Comparison of ENCODE assay signal across 12 cellular contexts in genomic region chr15:79640206-79640605, GRCh38.
A peak's percentile ranks its signal among the peaks of the same experiment; 100 is the strongest.
DNase-seq lines count a peak whose midpoint lies in the region; ATAC-seq and TF ChIP-seq lines count a peak whose summit lies in the region.
"Had no signal": no experiment of that assay in that cellular context is flagged by ENCODE, and none has a peak within 500 bp of the region (broad histone marks: within the 10 kb centered on the region; RNA-seq: fewer than 3 reads in every experiment).

No MANE protein-coding gene starts in this region.

- intact Hi-C loops in PC-3 (cut with micrococcal nuclease) (no loop called here), colonic mucosa (cut with DNase I) (no loop called here)

- no peaks in the 10 kb centered on the region for H3F3A ChIP-seq in PC-3 (ENCODE audit: low read length, unreplicated experiment)

- no peaks in the 10 kb centered on the region for H3K9me2 ChIP-seq in PC-3 (replicated peaks; ENCODE audit: low read length)

- no peaks in the 10 kb centered on the region for H4K20me1 ChIP-seq in PC-3 (ENCODE audit: low read length)

- H3K4me1 ChIP-seq in PC-3 (ENCODE audit: insufficient read depth, low read length), result peaks cover 14% of the 10 kb centered on the region
- no peaks in the 10 kb centered on the region for H3K4me1 ChIP-seq in colonic mucosa

- H3K27ac Mint-ChIP-seq in activated naive CD8-positive, alpha-beta T cell treated with anti-CD3 and anti-CD28 coated beads for 36 hours, result no peak overlapping the region
- H3K27ac Mint-ChIP-seq: activated T-helper 2 cell treated with anti-CD3 and anti-CD28 coated beads, Interferon-gamma antibody, Interleukin-2, Interleukin-4, amounts not matched to agents 10 μg/mL and 5 μg/mL and 100 μg/mL, durations not matched to agents 14 hours and 24 hours and 36 hours; dendritic cell treated with granulocyte-macrophage colony-stimulating factor and Interleukin-4, amounts not matched to agents 40 ng/mL and 50 ng/mL, for 4 days had no signal

- CTCF ChIA-PET in PC-3 (lab: Charles Lee), result no interaction called here

- no TSS peak for BruUV-seq in PC-3 (replicated peaks; lab: Mats Ljungman, UMichigan)

- POLR2A ChIA-PET in PC-3 (lab: Charles Lee; ENCODE audit: unreplicated experiment), result no interaction called here

- H3K27ac ChIP-seq in PC-3 (ENCODE audit: low read length) (0 out of 2 replicates have a peak overlapping the region, but pooled peaks have one; percentile 11), colonic mucosa (no peak overlapping the region)

- peaks cover 5% of the 10 kb centered on the region for H3K9me3 Mint-ChIP-seq in activated naive CD8-positive, alpha-beta T cell treated with anti-CD3 and anti-CD28 coated beads for 36 hours

- DNase-seq in EH (ENCODE audit: low read depth) (peak; percentile 97), PC-3 (peak; percentile 88), epithelial cell of proximal tubule (ENCODE audit: low read depth) (peak; percentile 83), mucosa of gallbladder (ENCODE audit: low spot score) (peak; percentile 75), colonic mucosa (no peak), germinal center (ENCODE audit: low spot score) (no peak)
- DNase-seq in activated naive CD8-positive, alpha-beta T cell treated with anti-CD3 and anti-CD28 coated beads for 36 hours, result no peak
- DNase-seq: NCI-H1105 had no signal

- H3K36me3 ChIP-seq in PC-3 (ENCODE audit: low read depth, low read length), result no peaks in the 10 kb centered on the region
- H3K36me3 ChIP-seq in colonic mucosa, result no peaks in the 10 kb centered on the region

- H3K9me3 ChIP-seq in PC-3 (ENCODE audit: low read length), result no peaks in the 10 kb centered on the region
- no peaks in the 10 kb centered on the region for H3K9me3 ChIP-seq in colonic mucosa

- H3K4me3 ChIP-seq in PC-3 (ENCODE audit: low read length) (no peak overlapping the region), epithelial cell of proximal tubule (ENCODE audit: low read depth, low read length) (no peak overlapping the region), colonic mucosa (no peak overlapping the region)
- H3K4me3 ChIP-seq: GM23338 had no signal

- H3K36me3 Mint-ChIP-seq in activated naive CD8-positive, alpha-beta T cell treated with anti-CD3 and anti-CD28 coated beads for 36 hours, result peaks cover 2% of the 10 kb centered on the region

- H2AFZ ChIP-seq in PC-3 (ENCODE audit: low read length), result no peak overlapping the region
- H2AFZ ChIP-seq: GM23338 had no signal

- ATAC-seq in PC-3, result peak; percentile 95
- ATAC-seq in HG02571 (IDR thresholded peaks at IDR 0.05; ENCODE audit: unreplicated experiment), result no peak
- ATAC-seq: GM23338 had no signal

- no peak overlapping the region for H3K4me3 Mint-ChIP-seq in activated naive CD8-positive, alpha-beta T cell treated with anti-CD3 and anti-CD28 coated beads for 36 hours
- H3K4me3 Mint-ChIP-seq: dendritic cell treated with granulocyte-macrophage colony-stimulating factor and Interleukin-4, amounts not matched to agents 40 ng/mL and 50 ng/mL, for 4 days; GM23338 had no signal

- H3K27me3 Mint-ChIP-seq in activated naive CD8-positive, alpha-beta T cell treated with anti-CD3 and anti-CD28 coated beads for 36 hours, result peaks cover 53% of the 10 kb centered on the region

- no peaks in the 10 kb centered on the region for H3K79me2 ChIP-seq in PC-3 (ENCODE audit: low read length)

- no peak overlapping the region for H3K4me2 ChIP-seq in PC-3 (ENCODE audit: low read length)
- H3K4me2 ChIP-seq: GM23338 had no signal

- no peaks in the 10 kb centered on the region for H3K4me1 Mint-ChIP-seq in activated naive CD8-positive, alpha-beta T cell treated with anti-CD3 and anti-CD28 coated beads for 36 hours

- H3K9ac ChIP-seq in PC-3 (ENCODE audit: low read length) (no peak overlapping the region), colonic mucosa (ENCODE audit: low read depth in 2 of 2, low read length in 2 of 2) (no peak overlapping the region)

- TF ChIP-seq CTCF in PC-3 (conservative IDR thresholded peaks at IDR 0.05; ENCODE audit: low read depth, low read length), result no peak
- TF ChIP-seq CTCF in epithelial cell of proximal tubule (conservative IDR thresholded peaks at IDR 0.05; ENCODE audit: low read depth, low read length), result no peak
- no peak for TF ChIP-seq CTCF in colonic mucosa (IDR thresholded peaks at IDR 0.05)

- H3K27me3 ChIP-seq in PC-3 (ENCODE audit: low read length) (no peaks in the 10 kb centered on the region), colonic mucosa (no peaks in the 10 kb centered on the region)

Comparison
In these comparisons a context has a peak if more than half of its experiments do, and no peak if none do; other contexts are left out.
1. DNase-seq: peak in EH (single experiment), PC-3 (single experiment), epithelial cell of proximal tubule (single experiment) and mucosa of gallbladder (single experiment); none in colonic mucosa (single experiment), germinal center (single experiment) and activated naive CD8-positive, alpha-beta T cell treated with anti-CD3 and anti-CD28 coated beads for 36 hours (single experiment).